In genomic region chr17:40101367-40102210, GRCh38 we compare ENCODE assay signal across 1 cellular context.
TF ChIP-seq lines count a peak whose summit lies in the region.

No MANE protein-coding gene starts in this region.

TF ChIP-seq in HepG2, 621 proteins besides CTCF, POLR2A, EP300 and RAD21 (continued from another document and continues in another):
- no peak for TF ChIP-seq ZNF318 (CRISPR knock-in tag; IDR thresholded peaks at IDR 0.05)
- TF ChIP-seq CEBPB (IDR thresholded peaks at IDR 0.05; ENCODE audit: borderline replicate concordance, low read depth, low read length) = no peak
- TF ChIP-seq ZNF121 (CRISPR knock-in tag; IDR thresholded peaks at IDR 0.05) = no peak
- no peak for TF ChIP-seq RFX5 (IDR thresholded peaks at IDR 0.05; ENCODE audit: low read depth, low read length)
- TF ChIP-seq ZFP37 (CRISPR knock-in tag; IDR thresholded peaks at IDR 0.05; ENCODE audit: borderline replicate concordance) = no peak
- no peak for TF ChIP-seq ARHGAP35 (CRISPR knock-in tag; IDR thresholded peaks at IDR 0.05; ENCODE audit: borderline replicate concordance)
- 0 out of 2 replicates have a peak, but pooled peaks have one; percentile 3 for TF ChIP-seq MEIS2 (CRISPR knock-in tag; IDR thresholded peaks at IDR 0.05)
- TF ChIP-seq ZNF790 (CRISPR knock-in tag; IDR thresholded peaks at IDR 0.05; ENCODE audit: borderline replicate concordance) = no peak; the same call in 1 of the 2 replicates
- no peak for TF ChIP-seq ZNF567 (CRISPR knock-in tag; IDR thresholded peaks at IDR 0.05; ENCODE audit: borderline replicate concordance)
- no peak for TF ChIP-seq NKX3-1 (CRISPR knock-in tag; IDR thresholded peaks at IDR 0.05)
- TF ChIP-seq KAT2B (IDR thresholded peaks at IDR 0.05; ENCODE audit: borderline replicate concordance, low read depth, low read length) = no peak
- no peak for TF ChIP-seq ZSCAN31 (CRISPR knock-in tag; IDR thresholded peaks at IDR 0.05; ENCODE audit: low read depth)
- no peak for TF ChIP-seq ZIK1 (CRISPR knock-in tag; IDR thresholded peaks at IDR 0.05; ENCODE audit: borderline replicate concordance, low read depth)
- TF ChIP-seq HOXA5 (CRISPR knock-in tag; IDR thresholded peaks at IDR 0.05) = no peak
- TF ChIP-seq EEA1 (CRISPR knock-in tag; IDR thresholded peaks at IDR 0.05; ENCODE audit: borderline replicate concordance) = no peak
- no peak for TF ChIP-seq TEAD2 (CRISPR knock-in tag; IDR thresholded peaks at IDR 0.05)
- no peak; the same call in 1 of the 2 replicates for TF ChIP-seq POLR2AphosphoS5 (IDR thresholded peaks at IDR 0.05; ENCODE audit: low read depth, low read length)
- TF ChIP-seq AFF4 (CRISPR knock-in tag; IDR thresholded peaks at IDR 0.05) = no peak
- no peak for TF ChIP-seq WIZ (CRISPR knock-in tag; IDR thresholded peaks at IDR 0.05)
- 0 out of 2 replicates have a peak, but pooled peaks have one; percentile 17 for TF ChIP-seq NFKB2 (CRISPR knock-in tag; IDR thresholded peaks at IDR 0.05; ENCODE audit: borderline replicate concordance)
- TF ChIP-seq ZBTB20 (CRISPR knock-in tag; IDR thresholded peaks at IDR 0.05; ENCODE audit: borderline replicate concordance, low read depth) = no peak
- peak; percentile 95 for TF ChIP-seq ZSCAN25 (CRISPR knock-in tag; IDR thresholded peaks at IDR 0.05)
- TF ChIP-seq ZNF543 (CRISPR knock-in tag; IDR thresholded peaks at IDR 0.05) = no peak
- TF ChIP-seq ZNF207 (IDR thresholded peaks at IDR 0.05; ENCODE audit: borderline replicate concordance) = no peak
- TF ChIP-seq ZNF260 (CRISPR knock-in tag; IDR thresholded peaks at IDR 0.05; ENCODE audit: borderline replicate concordance, low read depth) = no peak
- no peak for TF ChIP-seq IRF9 (CRISPR knock-in tag; IDR thresholded peaks at IDR 0.05; ENCODE audit: borderline replicate concordance)
- TF ChIP-seq NFRKB (IDR thresholded peaks at IDR 0.05) = no peak
- 0 out of 2 replicates have a peak, but pooled peaks have one; percentile 14 for TF ChIP-seq ZNF839 (CRISPR knock-in tag; IDR thresholded peaks at IDR 0.05; ENCODE audit: borderline replicate concordance)
- peak; percentile 52; the same call in 1 of the 2 replicates for TF ChIP-seq ZMYM2 (CRISPR knock-in tag; IDR thresholded peaks at IDR 0.05)
- no peak for TF ChIP-seq ARNT (IDR thresholded peaks at IDR 0.05)
- no peak for TF ChIP-seq ZNF468 (CRISPR knock-in tag; IDR thresholded peaks at IDR 0.05)
- no peak for TF ChIP-seq FOXK2 (IDR thresholded peaks at IDR 0.05)
- TF ChIP-seq AHDC1 (CRISPR knock-in tag; IDR thresholded peaks at IDR 0.05; ENCODE audit: borderline replicate concordance) = no peak
- TF ChIP-seq PHF8 (CRISPR knock-in tag; IDR thresholded peaks at IDR 0.05) = no peak
- no peak for TF ChIP-seq CERS6 (CRISPR knock-in tag; IDR thresholded peaks at IDR 0.05)
- TF ChIP-seq ZNF276 (CRISPR knock-in tag; IDR thresholded peaks at IDR 0.05; ENCODE audit: low read depth) = no peak
